In the genomic region with DNA sequence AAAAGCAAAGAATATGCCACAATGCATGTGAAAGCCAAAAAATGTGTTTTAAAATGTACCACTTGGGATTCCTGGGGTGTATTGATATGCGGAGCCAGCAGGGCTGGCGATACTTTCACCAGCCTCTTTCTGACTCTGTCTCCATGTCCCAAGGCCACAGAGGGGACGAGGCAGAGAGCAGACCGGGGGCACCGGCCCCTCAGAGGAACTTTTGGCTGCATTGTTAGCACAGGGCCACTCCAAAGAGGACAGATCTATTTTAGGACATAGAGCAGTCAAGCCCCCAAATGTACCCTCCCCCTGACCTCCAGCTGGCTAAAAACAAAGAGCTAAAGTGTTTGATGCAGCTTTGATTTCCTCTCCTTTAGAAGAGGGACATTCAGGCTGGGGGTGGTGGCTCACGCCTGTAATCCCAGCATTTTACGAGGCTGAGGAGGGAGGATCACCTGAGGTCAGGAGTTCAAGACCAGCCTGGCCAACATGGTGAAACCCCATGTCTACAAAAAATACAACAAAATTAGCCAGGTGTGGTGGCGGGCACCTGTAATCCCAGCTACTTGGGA, we compare ENCODE assay signal across 16 cellular contexts. TPM values are rescaled to one million over a fixed set of nuclear protein-coding genes. Genes with fewer than 3 reads are reported as not detected.
DNase-seq lines count a peak whose midpoint lies in the region; ATAC-seq, FAIRE-seq and TF ChIP-seq lines count a peak whose summit lies in the region.
"Had no signal": no experiment of that assay in that cellular context is flagged by ENCODE, and none has a peak within 500 bp of the region (broad histone marks: within the 10 kb centered on the region; RNA-seq: fewer than 3 reads in every experiment).

No MANE protein-coding gene starts in this region.

- no peak overlapping the region for H2BK15ac ChIP-seq in mesendoderm (replicated peaks; ENCODE audit: low read depth)

- H2BK120ac ChIP-seq in mesendoderm (ENCODE audit: low read depth, low read length) = no peak overlapping the region

- no peak for FAIRE-seq in kidney (lab: Jason Lieb, UNC)

- H3K9ac ChIP-seq in HUES64 (ENCODE audit: low read depth, low read length) = no peak overlapping the region
- H3K9ac ChIP-seq in endodermal cell (ENCODE audit: extremely low read depth, low read length, poor library complexity, severe bottlenecking) = no peak overlapping the region
- H3K9ac ChIP-seq in mesendoderm (ENCODE audit: low read length) = no peak overlapping the region
- peak overlapping the region in 1 of 2 donors; percentile 65 for H3K9ac ChIP-seq in stomach smooth muscle (ENCODE audit: low read length in 2 of 2)
- no peak overlapping the region for H3K9ac ChIP-seq in kidney (ENCODE audit: low read length in 2 of 2)

- H3K9me3 ChIP-seq in HUES64 (ENCODE audit: insufficient read depth, low read depth, low read length) (no peaks in the 10 kb centered on the region), endodermal cell (ENCODE audit: control insufficient read depth, low read length) (peaks cover 12% of the 10 kb centered on the region), stomach smooth muscle (ENCODE audit: control insufficient read depth in 2 of 2, low read length in 2 of 2) (no peaks in the 10 kb centered on the region), kidney (ENCODE audit: control insufficient read depth in 1 of 2, low read length in 2 of 2) (no peaks in the 10 kb centered on the region)

- H3K27me3 ChIP-seq in HUES64 (ENCODE audit: insufficient read depth, low read length) (peaks cover 96% of the 10 kb centered on the region), endodermal cell (ENCODE audit: control insufficient read depth, insufficient read depth, low read length, poor library complexity, severe bottlenecking) (peaks cover 27% of the 10 kb centered on the region), mesendoderm (ENCODE audit: insufficient read depth, low read length, poor library complexity) (no peaks in the 10 kb centered on the region), stomach smooth muscle (ENCODE audit: control insufficient read depth in 1 of 2, insufficient read depth in 2 of 2, low read length in 2 of 2) (no peaks in the 10 kb centered on the region)

- no peak for TF ChIP-seq CTCF in endodermal cell (conservative IDR thresholded peaks at IDR 0.05)
- no peak for TF ChIP-seq CTCF in natural killer cell (IDR thresholded peaks at IDR 0.05)
- no peak for TF ChIP-seq CTCF in kidney (IDR thresholded peaks at IDR 0.05; ENCODE audit: borderline replicate concordance, extremely low read depth, insufficient read depth)

- H3K79me1 ChIP-seq in mesendoderm (ENCODE audit: low read length) = no peaks in the 10 kb centered on the region

- DNase-seq in endodermal cell (peak; percentile 78), mesendoderm (peak; percentile 37), foreskin melanocyte (no peak), natural killer cell (no peak), kidney (no peak), glomerular visceral epithelial cell (ENCODE audit: extremely low spot score) (no peak)
- DNase-seq: activated CD4-positive, alpha-beta T cell treated with anti-CD3 and anti-CD28 coated beads, Interleukin-2, amount 50 U/mL, for 48 hours; activated gamma-delta T cell; GF-D8; glutamatergic neuron; NCI-H2171; stimulated activated CD4-positive, alpha-beta T cell treated with anti-CD3 and anti-CD28 coated beads, Interleukin-12 subunit alpha, Interleukin-12 subunit beta, amount 100 ng/mL, for 4 hours; T-helper 1 cell had no signal

- H3K36me3 ChIP-seq in HUES64 (ENCODE audit: insufficient read depth, low read length) = no peaks in the 10 kb centered on the region
- H3K36me3 ChIP-seq in endodermal cell (ENCODE audit: control insufficient read depth, insufficient read depth, low read length) = no peaks in the 10 kb centered on the region
- H3K36me3 ChIP-seq in mesendoderm (ENCODE audit: control insufficient read depth, insufficient read depth, low read length) = no peaks in the 10 kb centered on the region
- peaks cover 15 to 18% of the 10 kb centered on the region in 2 donors for H3K36me3 ChIP-seq in stomach smooth muscle (ENCODE audit: control insufficient read depth in 2 of 2, insufficient read depth in 2 of 2, low read length in 2 of 2)
- H3K36me3 ChIP-seq in kidney (ENCODE audit: control insufficient read depth in 1 of 2, insufficient read depth in 2 of 2, low read length in 2 of 2) = peaks cover 13 to 17% of the 10 kb centered on the region in 2 donors

- H3K4me1 Mint-ChIP-seq in endodermal cell (peaks cover 10% of the 10 kb centered on the region), natural killer cell (no peaks in the 10 kb centered on the region)

- H2BK5ac ChIP-seq in mesendoderm (ENCODE audit: low read length) = no peak overlapping the region

- H3K27ac ChIP-seq in HUES64 (ENCODE audit: low read depth, low read length) = peak overlapping the region; percentile 72; the same call in 1 of the 2 replicates
- H3K27ac ChIP-seq in endodermal cell (ENCODE audit: low read depth, low read length) = peak overlapping the region; percentile 66
- H3K27ac ChIP-seq in mesendoderm (ENCODE audit: low read depth, low read length) = no peak overlapping the region
- H3K27ac ChIP-seq in stomach smooth muscle (ENCODE audit: low read length) = peak overlapping the region; percentile 85
- peak overlapping the region in 1 of 2 donors; percentile 29 for H3K27ac ChIP-seq in kidney (ENCODE audit: low read depth in 2 of 2, low read length in 2 of 2)

- H3K79me2 ChIP-seq in mesendoderm (ENCODE audit: control insufficient read depth, insufficient read depth, low read length) = no peaks in the 10 kb centered on the region

- WGBS in HUES64 = 18% methylated on average over 8 of the region's 8 CpGs
- WGBS in endodermal cell (ENCODE audit: insufficient coverage in 1 of 2, insufficient read length in 1 of 2), 2 experiments = 40 to 50% methylated on average over 2 to 8 of the region's 8 CpGs
- whole genome bisulfite sequencing in mesendoderm (ENCODE audit: extremely low coverage, insufficient coverage, low lambda C conversion rate) = no CpG with 5 or more reads among the region's 8 CpGs

- H3K36me3 Mint-ChIP-seq in endodermal cell (ENCODE audit: low read depth) = no peaks in the 10 kb centered on the region
- H3K36me3 Mint-ChIP-seq in natural killer cell = no peaks in the 10 kb centered on the region

- H3K27ac Mint-ChIP-seq in endodermal cell = peak overlapping the region; percentile 24
- no peak overlapping the region for H3K27ac Mint-ChIP-seq in natural killer cell

- H3K9me3 Mint-ChIP-seq in endodermal cell (no peaks in the 10 kb centered on the region), natural killer cell (no peaks in the 10 kb centered on the region)

- peak overlapping the region; percentile 17 for H3K56ac ChIP-seq in mesendoderm (ENCODE audit: low read length)

- H4K5ac ChIP-seq in mesendoderm (ENCODE audit: low read length) = no peak overlapping the region

- no peak overlapping the region for H2AK5ac ChIP-seq in mesendoderm (ENCODE audit: low read length)

- peaks cover 14% of the 10 kb centered on the region; the same call in 1 of the 2 replicates for H3K4me1 ChIP-seq in HUES64 (ENCODE audit: insufficient read depth, low read length)
- H3K4me1 ChIP-seq in endodermal cell (ENCODE audit: control insufficient read depth, insufficient read depth, low read length) = no peaks in the 10 kb centered on the region
- H3K4me1 ChIP-seq in mesendoderm (ENCODE audit: control insufficient read depth, low read depth, low read length) = peaks cover 2% of the 10 kb centered on the region
- H3K4me1 ChIP-seq in stomach smooth muscle (ENCODE audit: control insufficient read depth, insufficient read depth, low read length) = peaks cover 24% of the 10 kb centered on the region
- H3K4me1 ChIP-seq in kidney (ENCODE audit: control insufficient read depth in 1 of 2, insufficient read depth in 1 of 2, low read depth in 1 of 2, low read length in 2 of 2) = peaks cover 0 to 3% of the 10 kb centered on the region in 2 donors

- no peak overlapping the region for H3K4me3 Mint-ChIP-seq in endodermal cell
- H3K4me3 Mint-ChIP-seq in natural killer cell = no peak overlapping the region

- H4K8ac ChIP-seq in mesendoderm (ENCODE audit: low read depth, low read length) = no peak overlapping the region

- intact Hi-C loops in natural killer cell (cut with micrococcal nuclease) = no loop called here
- intact Hi-C loops in kidney (cut with DNase I) = no loop called here

- H3K4ac ChIP-seq in mesendoderm (ENCODE audit: low read depth, low read length) = no peak overlapping the region

- H3K4me2 ChIP-seq in mesendoderm (ENCODE audit: low read length) = no peak overlapping the region

- ATAC-seq in natural killer cell = no peak

- peaks cover 67% of the 10 kb centered on the region for H3K27me3 Mint-ChIP-seq in endodermal cell (ENCODE audit: insufficient read depth)
- H3K27me3 Mint-ChIP-seq in natural killer cell (ENCODE audit: low read depth in 2 of 2) = peaks cover 0 to 4% of the 10 kb centered on the region in 2 donors

- H3K4me3 ChIP-seq in HUES64 (ENCODE audit: low read length) = no peak overlapping the region
- H3K4me3 ChIP-seq in endodermal cell (ENCODE audit: low read length) = no peak overlapping the region
- H3K4me3 ChIP-seq in mesendoderm (ENCODE audit: low read length) = no peak overlapping the region
- peak overlapping the region in 1 of 2 donors; percentile 22 for H3K4me3 ChIP-seq in stomach smooth muscle (ENCODE audit: low read length in 2 of 2)
- no peak overlapping the region for H3K4me3 ChIP-seq in kidney (ENCODE audit: low read length in 2 of 2)
- H3K4me3 ChIP-seq: coronary artery had no signal

- no peak overlapping the region for H3K23ac ChIP-seq in mesendoderm (ENCODE audit: low read length)

- H3K18ac ChIP-seq in mesendoderm (ENCODE audit: low read length) = no peak overlapping the region

RNA-seq across cellular contexts. Expression of a gene that starts 25.6 kb away (rescaled TPM):
- 1.9 TPM for polyA plus RNA-seq in HUES64 (2013, experiment 1 of 2)
- polyA plus RNA-seq in HUES64 (2013, experiment 2 of 2) = 3.0 TPM
- 10 to 100 TPM in 1 of 2 donors, 1 to 10 TPM in 1; 8.9 to 10.3 TPM for total RNA-seq in endodermal cell
- 10.1 TPM for polyA plus RNA-seq in endodermal cell (2013, experiment 1 of 2)
- 9.5 TPM for polyA plus RNA-seq in endodermal cell (2013, experiment 2 of 2)
- polyA plus RNA-seq in mesendoderm (2013, experiment 1 of 2) = 1.5 TPM
- polyA plus RNA-seq in mesendoderm (2013, experiment 2 of 2) = 1.5 TPM
- total RNA-seq in natural killer cell = 1 to 10 TPM; 4.5 to 7.8 (median 5.7) TPM
- total RNA-seq in kidney = 19.8 TPM
- 4.6 TPM for polyA plus RNA-seq in kidney (ENCODE audit: insufficient read depth, low read depth, low replicate concordance)

RNA-seq across cellular contexts. Expression of a gene that starts 29.3 kb away (rescaled TPM):
- 0.25 TPM for polyA plus RNA-seq in HUES64 (2013, experiment 1 of 2)
- 1.0 TPM for polyA plus RNA-seq in HUES64 (2013, experiment 2 of 2)
- 1 to 10 TPM; 4.0 to 4.7 TPM for total RNA-seq in endodermal cell
- 2.4 TPM for polyA plus RNA-seq in endodermal cell (2013, experiment 1 of 2)
- polyA plus RNA-seq in endodermal cell (2013, experiment 2 of 2) = 2.2 TPM
- 0.17 TPM for polyA plus RNA-seq in mesendoderm (2013, experiment 1 of 2)
- polyA plus RNA-seq in mesendoderm (2013, experiment 2 of 2) = 0.17 TPM
- total RNA-seq in natural killer cell = 1 to 10 TPM in 1 of 3 donors, under 1 TPM in 2; 0.75 to 1.5 (median 0.94) TPM
- total RNA-seq in kidney = 46.3 TPM
- 93.2 TPM for polyA plus RNA-seq in kidney (ENCODE audit: insufficient read depth, low read depth, low replicate concordance)

RNA-seq across cellular contexts. Expression of a gene that starts 51.2 kb away (rescaled TPM):
- polyA plus RNA-seq in HUES64 (2013, experiment 1 of 2) = 182 TPM
- polyA plus RNA-seq in HUES64 (2013, experiment 2 of 2) = 192 TPM
- total RNA-seq in endodermal cell (100 to 1,000 TPM; 187 to 210 TPM), natural killer cell (100 to 1,000 TPM; 126 to 134 (median 128) TPM), kidney (126 TPM)
- 247 TPM for polyA plus RNA-seq in endodermal cell (2013, experiment 1 of 2)
- 229 TPM for polyA plus RNA-seq in endodermal cell (2013, experiment 2 of 2)
- 205 TPM for polyA plus RNA-seq in mesendoderm (2013, experiment 1 of 2)
- 197 TPM for polyA plus RNA-seq in mesendoderm (2013, experiment 2 of 2)
- polyA plus RNA-seq in kidney (ENCODE audit: insufficient read depth, low read depth, low replicate concordance) = 45.3 TPM

Comparison
In these comparisons a context has a peak if more than half of its experiments do, and no peak if none do; other contexts are left out.
1. DNase-seq: peak in endodermal cell (single experiment) and mesendoderm (single experiment); none in foreskin melanocyte (single experiment), natural killer cell (single experiment), kidney (single experiment) and glomerular visceral epithelial cell (single experiment).